In the genomic region with DNA sequence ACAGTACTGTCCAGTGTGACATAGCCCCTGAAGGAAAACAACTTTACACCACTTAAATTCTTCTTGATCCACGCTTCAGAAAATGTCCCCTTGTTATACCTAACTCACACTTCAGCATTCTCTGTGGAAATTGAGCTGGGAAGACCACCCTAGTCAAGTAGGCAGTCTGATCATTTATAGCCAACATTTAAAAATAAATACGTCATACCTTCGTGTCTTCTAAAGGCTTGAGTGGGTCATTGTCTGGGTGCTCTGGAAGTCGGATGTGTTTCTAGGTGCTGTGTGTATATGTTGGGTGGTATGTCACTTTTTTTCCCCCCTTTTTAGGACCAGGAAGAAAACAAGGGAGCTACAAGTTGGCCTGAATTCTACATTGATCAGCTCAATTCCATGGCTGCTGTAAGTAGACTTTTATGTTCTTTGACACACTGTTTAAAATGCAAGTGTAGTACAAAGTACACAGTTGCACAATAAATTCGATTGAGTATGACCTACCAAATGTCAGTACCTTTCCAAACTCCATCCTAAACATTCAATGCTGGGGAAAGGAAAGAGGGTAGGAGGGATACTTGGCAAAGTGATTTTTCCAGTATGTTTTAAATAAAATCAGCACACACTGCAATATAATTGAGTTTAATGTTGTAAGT, we compare ENCODE assay signal across 1 cellular context.
TF ChIP-seq lines count a peak whose summit lies in the region.

No MANE protein-coding gene starts in this region.

TF ChIP-seq in HepG2, 621 proteins besides CTCF, POLR2A, EP300 and RAD21 (continued from another document):
- TF ChIP-seq, protein P1, sequence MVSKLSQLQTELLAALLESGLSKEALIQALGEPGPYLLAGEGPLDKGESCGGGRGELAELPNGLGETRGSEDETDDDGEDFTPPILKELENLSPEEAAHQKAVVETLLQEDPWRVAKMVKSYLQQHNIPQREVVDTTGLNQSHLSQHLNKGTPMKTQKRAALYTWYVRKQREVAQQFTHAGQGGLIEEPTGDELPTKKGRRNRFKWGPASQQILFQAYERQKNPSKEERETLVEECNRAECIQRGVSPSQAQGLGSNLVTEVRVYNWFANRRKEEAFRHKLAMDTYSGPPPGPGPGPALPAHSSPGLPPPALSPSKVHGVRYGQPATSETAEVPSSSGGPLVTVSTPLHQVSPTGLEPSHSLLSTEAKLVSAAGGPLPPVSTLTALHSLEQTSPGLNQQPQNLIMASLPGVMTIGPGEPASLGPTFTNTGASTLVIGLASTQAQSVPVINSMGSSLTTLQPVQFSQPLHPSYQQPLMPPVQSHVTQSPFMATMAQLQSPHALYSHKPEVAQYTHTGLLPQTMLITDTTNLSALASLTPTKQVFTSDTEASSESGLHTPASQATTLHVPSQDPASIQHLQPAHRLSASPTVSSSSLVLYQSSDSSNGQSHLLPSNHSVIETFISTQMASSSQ (IDR thresholded peaks at IDR 0.05; ENCODE audit: low read depth) = peak; percentile 28; the same call in 1 of the 2 replicates
- TF ChIP-seq, protein P1 (CRISPR knock-in tag; IDR thresholded peaks at IDR 0.05; ENCODE audit: borderline replicate concordance) = no peak; the same call in 1 of the 2 replicates
- TF ChIP-seq ZNF558 (CRISPR knock-in tag; IDR thresholded peaks at IDR 0.05; ENCODE audit: borderline replicate concordance) (no peak), PBX2 (CRISPR knock-in tag; IDR thresholded peaks at IDR 0.05) (no peak), KDM5B (CRISPR knock-in tag; IDR thresholded peaks at IDR 0.05; ENCODE audit: borderline replicate concordance) (no peak), SRSF4 (IDR thresholded peaks at IDR 0.05; ENCODE audit: low read depth, low read length, poor library complexity, severe bottlenecking) (no peak), ZNF446 (CRISPR knock-in tag; IDR thresholded peaks at IDR 0.05) (no peak), SALL1 (CRISPR knock-in tag; IDR thresholded peaks at IDR 0.05) (peak; percentile 38; the same call in 1 of the 2 replicates), ZFP36L2 (CRISPR knock-in tag; IDR thresholded peaks at IDR 0.05) (no peak), MZF1 (CRISPR knock-in tag; IDR thresholded peaks at IDR 0.05; ENCODE audit: borderline replicate concordance) (no peak), ZBTB37 (CRISPR knock-in tag; IDR thresholded peaks at IDR 0.05) (0 out of 2 replicates have a peak, but pooled peaks have one; percentile 35), AGO1 (IDR thresholded peaks at IDR 0.05; ENCODE audit: low read depth, low read length, poor library complexity, severe bottlenecking) (no peak), RARG (CRISPR knock-in tag; IDR thresholded peaks at IDR 0.05; ENCODE audit: low read depth) (no peak), U2AF2 (IDR thresholded peaks at IDR 0.05; ENCODE audit: low read depth, low read length) (no peak), LRRFIP1 (CRISPR knock-in tag; conservative IDR thresholded peaks at IDR 0.05) (no peak), ETV6 (CRISPR knock-in tag; conservative IDR thresholded peaks at IDR 0.05) (no peak), ELF4 (CRISPR knock-in tag; IDR thresholded peaks at IDR 0.05; ENCODE audit: borderline replicate concordance) (no peak), POLR2AphosphoS2 (IDR thresholded peaks at IDR 0.05; ENCODE audit: low read depth, low read length) (no peak), NFKB2 (CRISPR knock-in tag; IDR thresholded peaks at IDR 0.05; ENCODE audit: borderline replicate concordance) (no peak), ZIK1 (CRISPR knock-in tag; IDR thresholded peaks at IDR 0.05; ENCODE audit: borderline replicate concordance, low read depth) (no peak), TRAFD1 (CRISPR knock-in tag; IDR thresholded peaks at IDR 0.05; ENCODE audit: borderline replicate concordance) (no peak), MTF1 (CRISPR knock-in tag; IDR thresholded peaks at IDR 0.05) (no peak), TAF1 (CRISPR knock-in tag; IDR thresholded peaks at IDR 0.05) (no peak)
- TF ChIP-seq, protein P2, sequence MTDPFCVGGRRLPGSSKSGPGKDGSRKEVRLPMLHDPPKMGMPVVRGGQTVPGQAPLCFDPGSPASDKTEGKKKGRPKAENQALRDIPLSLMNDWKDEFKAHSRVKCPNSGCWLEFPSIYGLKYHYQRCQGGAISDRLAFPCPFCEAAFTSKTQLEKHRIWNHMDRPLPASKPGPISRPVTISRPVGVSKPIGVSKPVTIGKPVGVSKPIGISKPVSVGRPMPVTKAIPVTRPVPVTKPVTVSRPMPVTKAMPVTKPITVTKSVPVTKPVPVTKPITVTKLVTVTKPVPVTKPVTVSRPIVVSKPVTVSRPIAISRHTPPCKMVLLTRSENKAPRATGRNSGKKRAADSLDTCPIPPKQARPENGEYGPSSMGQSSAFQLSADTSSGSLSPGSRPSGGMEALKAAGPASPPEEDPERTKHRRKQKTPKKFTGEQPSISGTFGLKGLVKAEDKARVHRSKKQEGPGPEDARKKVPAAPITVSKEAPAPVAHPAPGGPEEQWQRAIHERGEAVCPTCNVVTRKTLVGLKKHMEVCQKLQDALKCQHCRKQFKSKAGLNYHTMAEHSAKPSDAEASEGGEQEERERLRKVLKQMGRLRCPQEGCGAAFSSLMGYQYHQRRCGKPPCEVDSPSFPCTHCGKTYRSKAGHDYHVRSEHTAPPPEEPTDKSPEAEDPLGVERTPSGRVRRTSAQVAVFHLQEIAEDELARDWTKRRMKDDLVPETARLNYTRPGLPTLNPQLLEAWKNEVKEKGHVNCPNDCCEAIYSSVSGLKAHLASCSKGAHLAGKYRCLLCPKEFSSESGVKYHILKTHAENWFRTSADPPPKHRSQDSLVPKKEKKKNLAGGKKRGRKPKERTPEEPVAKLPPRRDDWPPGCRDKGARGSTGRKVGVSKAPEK (CRISPR knock-in tag; IDR thresholded peaks at IDR 0.05; ENCODE audit: borderline replicate concordance) = no peak
